Comparison of ENCODE assay signal across 16 cellular contexts in genomic region chr5:135210286-135211055, GRCh38.
DNase-seq lines count a peak whose midpoint lies in the region; ATAC-seq and TF ChIP-seq lines count a peak whose summit lies in the region.
"Had no signal": no experiment of that assay in that cellular context is flagged by ENCODE, and none has a peak within 500 bp of the region (broad histone marks: within the 10 kb centered on the region; RNA-seq: fewer than 3 reads in every experiment).

No MANE protein-coding gene starts in this region.

- TF ChIP-seq CTCF in psoas muscle (IDR thresholded peaks at IDR 0.05) (no peak), SK-N-SH (IDR thresholded peaks at IDR 0.05) (no peak)

- no peaks in the 10 kb centered on the region for H3K36me3 Mint-ChIP-seq in activated CD8-positive, alpha-beta memory T cell treated with anti-CD3 and anti-CD28 coated beads, Interleukin-2, amount 10 ng/mL, durations not matched to agents 7 days and 5 days
- H3K36me3 Mint-ChIP-seq: activated naive CD8-positive, alpha-beta T cell treated with anti-CD3 and anti-CD28 coated beads, Interleukin-2, amount 10 ng/mL, durations not matched to agents 7 days and 5 days; naive B cell had no signal

- no peak overlapping the region for H3K4me3 ChIP-seq in BLaER1 treated with 17β-estradiol and CSF1 and Interleukin-3, amounts not matched to agents 10 nM and 100 nM
- H3K4me3 ChIP-seq in psoas muscle = no peak overlapping the region
- H3K4me3 ChIP-seq in SK-N-SH (ENCODE audit: low read depth in 2 of 2, low read length in 1 of 2) = no peak overlapping the region

- H3K9me3 Mint-ChIP-seq in activated CD8-positive, alpha-beta memory T cell treated with anti-CD3 and anti-CD28 coated beads, Interleukin-2, amount 10 ng/mL, durations not matched to agents 7 days and 5 days (ENCODE audit: low read depth) = no peaks in the 10 kb centered on the region
- H3K9me3 Mint-ChIP-seq: activated naive CD8-positive, alpha-beta T cell treated with anti-CD3 and anti-CD28 coated beads, Interleukin-2, amount 10 ng/mL, durations not matched to agents 7 days and 5 days; activated T-cell treated with anti-CD3 and anti-CD28 coated beads, Interleukin-2, amount 50 U/mL, for 72 hours; naive B cell; stimulated activated naive CD8-positive, alpha-beta T cell treated with anti-CD3 and anti-CD28 coated beads, Interleukin-15, amount 100 ng/mL, for 72 hours had no signal

- no peaks in the 10 kb centered on the region for H3K79me2 ChIP-seq in SK-N-SH (ENCODE audit: insufficient read depth)

- no peak overlapping the region for H3K4me3 Mint-ChIP-seq in activated CD8-positive, alpha-beta memory T cell treated with anti-CD3 and anti-CD28 coated beads, Interleukin-2, amount 10 ng/mL, durations not matched to agents 7 days and 5 days
- H3K4me3 Mint-ChIP-seq: activated naive CD8-positive, alpha-beta T cell treated with anti-CD3 and anti-CD28 coated beads, Interleukin-2, amount 10 ng/mL, durations not matched to agents 7 days and 5 days; activated T-cell treated with anti-CD3 and anti-CD28 coated beads, Interleukin-2, amount 50 U/mL, for 72 hours; naive B cell; stimulated activated naive CD8-positive, alpha-beta T cell treated with anti-CD3 and anti-CD28 coated beads, Interleukin-15, amount 100 ng/mL, for 72 hours had no signal

- no peaks in the 10 kb centered on the region for H3K9me2 ChIP-seq in SK-N-SH

- H3F3A ChIP-seq in SK-N-SH (replicated peaks; ENCODE audit: insufficient read depth) = no peaks in the 10 kb centered on the region

- no peaks in the 10 kb centered on the region for H3K9me3 ChIP-seq in BLaER1 treated with 17β-estradiol and CSF1 and Interleukin-3, amounts not matched to agents 10 nM and 100 nM (replicated peaks in 1 of 11)
- H3K9me3 ChIP-seq in psoas muscle (no peaks in the 10 kb centered on the region), SK-N-SH (no peaks in the 10 kb centered on the region)

- peak overlapping the region in 8 of 11 experiments; percentile 34 to 95 (median 86); a peak in 15 of 22 replicates for H3K4me2 ChIP-seq in BLaER1 treated with 17β-estradiol and CSF1 and Interleukin-3, amounts not matched to agents 10 nM and 100 nM
- no peak overlapping the region for H3K4me2 ChIP-seq in SK-N-SH

- H3K36me3 ChIP-seq in BLaER1 treated with 17β-estradiol and CSF1 and Interleukin-3, amounts not matched to agents 10 nM and 100 nM = no peaks in the 10 kb centered on the region
- H3K36me3 ChIP-seq in psoas muscle (ENCODE audit: insufficient read depth in 1 of 2, low read depth in 1 of 2) (no peaks in the 10 kb centered on the region), SK-N-SH (replicated peaks in 1 of 2; ENCODE audit: control insufficient read depth in 1 of 2, insufficient read depth in 2 of 2, low read length in 1 of 2) (no peaks in the 10 kb centered on the region)

- H3K27me3 Mint-ChIP-seq in activated CD8-positive, alpha-beta memory T cell treated with anti-CD3 and anti-CD28 coated beads, Interleukin-2, amount 10 ng/mL, durations not matched to agents 7 days and 5 days = peaks cover 16% of the 10 kb centered on the region

- no peak overlapping the region for H2AFZ ChIP-seq in SK-N-SH (ENCODE audit: low read depth)

- H3K27ac Mint-ChIP-seq in activated CD8-positive, alpha-beta memory T cell treated with anti-CD3 and anti-CD28 coated beads, Interleukin-2, amount 10 ng/mL, durations not matched to agents 7 days and 5 days = no peak overlapping the region
- H3K27ac Mint-ChIP-seq: activated naive CD8-positive, alpha-beta T cell treated with anti-CD3 and anti-CD28 coated beads, Interleukin-2, amount 10 ng/mL, durations not matched to agents 7 days and 5 days; activated T-cell treated with anti-CD3 and anti-CD28 coated beads, Interleukin-2, amount 50 U/mL, for 72 hours; naive B cell had no signal

- peaks cover 53 to 92% (median 86%) of the 10 kb centered on the region in 10 experiments for H3K4me1 ChIP-seq in BLaER1 treated with 17β-estradiol and CSF1 and Interleukin-3, amounts not matched to agents 10 nM and 100 nM
- H3K4me1 ChIP-seq in psoas muscle (peaks cover 38% of the 10 kb centered on the region), SK-N-SH (ENCODE audit: control insufficient read depth in 1 of 2, insufficient read depth in 2 of 2, low read depth in 1 of 2, low read length in 1 of 2) (peaks cover 18 to 29% of the 10 kb centered on the region in 2 experiments; a peak in 2 of 4 replicates)

- ATAC-seq in activated CD8-positive, alpha-beta memory T cell treated with anti-CD3 and anti-CD28 coated beads, Interleukin-2, amount 10 ng/mL, durations not matched to agents 7 days and 5 days = no peak
- ATAC-seq in psoas muscle = no peak
- ATAC-seq: activated T-cell treated with anti-CD3 and anti-CD28 coated beads, Interleukin-2, amount 50 U/mL, for 72 hours; HCT116; left lobe of liver; stimulated activated naive CD8-positive, alpha-beta T cell treated with anti-CD3 and anti-CD28 coated beads, Interleukin-15, amount 100 ng/mL, for 72 hours had no signal

- 84 to 94% (median 91%) methylated on average over 10 of the region's 10 CpGs for WGBS in psoas muscle, 3 donors
- 90% methylated on average over 8 of the region's 10 CpGs for WGBS in SK-N-SH (ENCODE audit: low lambda C conversion rate)

- no peaks in the 10 kb centered on the region for H3K4me1 Mint-ChIP-seq in activated CD8-positive, alpha-beta memory T cell treated with anti-CD3 and anti-CD28 coated beads, Interleukin-2, amount 10 ng/mL, durations not matched to agents 7 days and 5 days
- H3K4me1 Mint-ChIP-seq: activated naive CD8-positive, alpha-beta T cell treated with anti-CD3 and anti-CD28 coated beads, Interleukin-2, amount 10 ng/mL, durations not matched to agents 7 days and 5 days; naive B cell; stimulated activated naive CD8-positive, alpha-beta T cell treated with anti-CD3 and anti-CD28 coated beads, Interleukin-15, amount 100 ng/mL, for 72 hours had no signal

- H3K9ac ChIP-seq in BLaER1 treated with 17β-estradiol and CSF1 and Interleukin-3, amounts not matched to agents 10 nM and 100 nM = peak overlapping the region in 4 of 11 experiments; percentile 7 to 83 (median 68); a peak in 5 of 22 replicates
- no peak overlapping the region for H3K9ac ChIP-seq in SK-N-SH

- no peaks in the 10 kb centered on the region for H3K27me3 ChIP-seq in BLaER1 treated with 17β-estradiol and CSF1 and Interleukin-3, amounts not matched to agents 10 nM and 100 nM
- H3K27me3 ChIP-seq in psoas muscle (ENCODE audit: insufficient read depth in 3 of 3, low read length in 2 of 3) (no peaks in the 10 kb centered on the region), SK-N-SH (ENCODE audit: insufficient read depth) (no peaks in the 10 kb centered on the region)

- peak; percentile 28 for DNase-seq in activated CD8-positive, alpha-beta memory T cell treated with anti-CD3 and anti-CD28 coated beads, Interleukin-2, amount 10 ng/mL, durations not matched to agents 7 days and 5 days
- DNase-seq in glomerular visceral epithelial cell (ENCODE audit: extremely low spot score) (peak; percentile 11), psoas muscle (no peak), midbrain (lab: John Stamatoyannopoulos, UW) (no peak), SK-N-SH (no peak)
- DNase-seq in NK-92 treated with Interleukin-12 subunit alpha and Interleukin-12 subunit beta, amount 100 ng/mL, for 24 hours (lab: John Stamatoyannopoulos, UW) = no peak
- no peak for DNase-seq in stimulated activated naive CD4-positive, alpha-beta T cell (lab: John Stamatoyannopoulos, UW)
- DNase-seq: activated naive CD8-positive, alpha-beta T cell treated with anti-CD3 and anti-CD28 coated beads, Interleukin-2, amount 10 ng/mL, durations not matched to agents 7 days and 5 days; activated T-cell treated with anti-CD3 and anti-CD28 coated beads, Interleukin-2, amount 50 U/mL, for 72 hours; caudate nucleus; naive B cell; NCI-H2227 treated with DMSO at 0.1 percent for 48 hours; stimulated activated naive CD8-positive, alpha-beta T cell treated with anti-CD3 and anti-CD28 coated beads, Interleukin-15, amount 100 ng/mL, for 72 hours had no signal

- no peak for TF ChIP-seq EP300 in SK-N-SH (IDR thresholded peaks at IDR 0.05; ENCODE audit: borderline replicate concordance in 1 of 2, low read depth in 1 of 2, low read length in 1 of 2)

- H3K27ac ChIP-seq in BLaER1 treated with 17β-estradiol and CSF1 and Interleukin-3, amounts not matched to agents 10 nM and 100 nM = peak overlapping the region in 7 of 11 experiments; percentile 80 to 94 (median 89); a peak in 12 of 22 replicates
- peak overlapping the region; percentile 81 for H3K27ac ChIP-seq in psoas muscle
- no peak overlapping the region for H3K27ac ChIP-seq in SK-N-SH (ENCODE audit: low read depth in 2 of 2, low read length in 1 of 2)

- CTCF ChIA-PET in activated CD8-positive, alpha-beta memory T cell treated with anti-CD3 and anti-CD28 coated beads, Interleukin-2, amount 10 ng/mL, durations not matched to agents 7 days and 5 days (lab: Charles Lee) = interaction anchor here (1.3 kb wide), 1 partner anchor 19 kb away, joined by 6 read pairs; no protein-coding TSS in a partner anchor
- CTCF ChIA-PET in SK-N-SH (lab: Yijun Ruan, JAX) = interaction anchor here (0.8 to 1.3 kb wide), 7 partner anchors 11 to 247 kb away, joined by 3 to 4 read pairs (median 3); no protein-coding TSS in a partner anchor

- TF ChIP-seq RAD21 in SK-N-SH (IDR thresholded peaks at IDR 0.05; ENCODE audit: low read length) = no peak

- no peaks in the 10 kb centered on the region for H4K20me1 ChIP-seq in BLaER1 treated with 17β-estradiol and CSF1 and Interleukin-3, amounts not matched to agents 10 nM and 100 nM
- H4K20me1 ChIP-seq in SK-N-SH (ENCODE audit: insufficient read depth) = no peaks in the 10 kb centered on the region

- intact Hi-C loops in psoas muscle (cut with DNase I) = no loop called here

- POLR2A ChIA-PET in SK-N-SH (lab: Yijun Ruan, JAX) = no interaction called here

TF ChIP-seq in SK-N-SH, 30 proteins besides CTCF, POLR2A, EP300 and RAD21 (continues in another document):
- TF ChIP-seq GABPA (IDR thresholded peaks at IDR 0.05; ENCODE audit: low read depth) = no peak
- no peak for TF ChIP-seq PBX3 (IDR thresholded peaks at IDR 0.05)
- TF ChIP-seq POLR2AphosphoS5 (IDR thresholded peaks at IDR 0.05; ENCODE audit: low read depth, low read length) = no peak

Comparison
In these comparisons a context has a peak if more than half of its experiments do, and no peak if none do; other contexts are left out.
1. H3K27ac ChIP-seq: peak in BLaER1 treated with 17β-estradiol and CSF1 and Interleukin-3, amounts not matched to agents 10 nM and 100 nM (7 of 11) and psoas muscle (single experiment); none in SK-N-SH (0 of 2).
2. DNase-seq: peak in activated CD8-positive, alpha-beta memory T cell treated with anti-CD3 and anti-CD28 coated beads, Interleukin-2, amount 10 ng/mL, durations not matched to agents 7 days and 5 days (single experiment) and glomerular visceral epithelial cell (single experiment); none in psoas muscle (0 of 2), midbrain (single experiment), NK-92 treated with Interleukin-12 subunit alpha and Interleukin-12 subunit beta, amount 100 ng/mL, for 24 hours (single experiment), stimulated activated naive CD4-positive, alpha-beta T cell (0 of 6) and SK-N-SH (single experiment).